ENCODE assay signal across 1 cellular context in the genomic region with DNA sequence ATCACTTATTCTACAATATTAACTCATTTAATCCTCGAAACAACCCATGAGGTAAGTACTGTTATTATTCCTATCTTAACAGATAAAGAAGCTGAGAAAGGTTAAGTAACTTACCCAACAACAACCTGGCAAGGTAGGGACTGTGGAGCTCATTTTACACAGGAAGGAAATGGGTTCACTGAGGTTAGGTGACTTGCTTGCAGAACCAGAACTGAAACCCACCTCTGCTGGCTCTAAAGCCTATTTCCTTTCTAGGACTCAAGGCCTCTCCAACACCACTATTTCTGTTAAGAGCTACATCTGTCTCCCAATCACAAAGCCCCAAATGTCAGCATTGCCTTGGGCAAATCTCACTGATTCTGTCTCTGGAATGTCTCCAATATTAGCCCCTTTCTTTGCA.
TF ChIP-seq lines count a peak whose summit lies in the region.

No MANE protein-coding gene starts in this region.

TF ChIP-seq in HepG2, 621 proteins besides CTCF, POLR2A, EP300 and RAD21 (continued from another document):
- TF ChIP-seq, protein P1, sequence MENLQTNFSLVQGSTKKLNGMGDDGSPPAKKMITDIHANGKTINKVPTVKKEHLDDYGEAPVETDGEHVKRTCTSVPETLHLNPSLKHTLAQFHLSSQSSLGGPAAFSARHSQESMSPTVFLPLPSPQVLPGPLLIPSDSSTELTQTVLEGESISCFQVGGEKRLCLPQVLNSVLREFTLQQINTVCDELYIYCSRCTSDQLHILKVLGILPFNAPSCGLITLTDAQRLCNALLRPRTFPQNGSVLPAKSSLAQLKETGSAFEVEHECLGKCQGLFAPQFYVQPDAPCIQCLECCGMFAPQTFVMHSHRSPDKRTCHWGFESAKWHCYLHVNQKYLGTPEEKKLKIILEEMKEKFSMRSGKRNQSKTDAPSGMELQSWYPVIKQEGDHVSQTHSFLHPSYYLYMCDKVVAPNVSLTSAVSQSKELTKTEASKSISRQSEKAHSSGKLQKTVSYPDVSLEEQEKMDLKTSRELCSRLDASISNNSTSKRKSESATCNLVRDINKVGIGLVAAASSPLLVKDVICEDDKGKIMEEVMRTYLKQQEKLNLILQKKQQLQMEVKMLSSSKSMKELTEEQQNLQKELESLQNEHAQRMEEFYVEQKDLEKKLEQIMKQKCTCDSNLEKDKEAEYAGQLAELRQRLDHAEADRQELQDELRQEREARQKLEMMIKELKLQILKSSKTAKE (CRISPR knock-in tag; IDR thresholded peaks at IDR 0.05; ENCODE audit: borderline replicate concordance), result no peak
- TF ChIP-seq JUND (CRISPR knock-in tag; IDR thresholded peaks at IDR 0.05) (no peak), TEAD2 (CRISPR knock-in tag; IDR thresholded peaks at IDR 0.05) (no peak), ZMYM3 (CRISPR knock-in tag; IDR thresholded peaks at IDR 0.05) (no peak), PLRG1 (conservative IDR thresholded peaks at IDR 0.05) (no peak), MYNN (CRISPR knock-in tag; IDR thresholded peaks at IDR 0.05; ENCODE audit: low read depth) (no peak), TCF7L2 (IDR thresholded peaks at IDR 0.05; ENCODE audit: low read depth, low read length) (no peak), ZNF709 (CRISPR knock-in tag; IDR thresholded peaks at IDR 0.05) (no peak)
- TF ChIP-seq, protein P2, sequence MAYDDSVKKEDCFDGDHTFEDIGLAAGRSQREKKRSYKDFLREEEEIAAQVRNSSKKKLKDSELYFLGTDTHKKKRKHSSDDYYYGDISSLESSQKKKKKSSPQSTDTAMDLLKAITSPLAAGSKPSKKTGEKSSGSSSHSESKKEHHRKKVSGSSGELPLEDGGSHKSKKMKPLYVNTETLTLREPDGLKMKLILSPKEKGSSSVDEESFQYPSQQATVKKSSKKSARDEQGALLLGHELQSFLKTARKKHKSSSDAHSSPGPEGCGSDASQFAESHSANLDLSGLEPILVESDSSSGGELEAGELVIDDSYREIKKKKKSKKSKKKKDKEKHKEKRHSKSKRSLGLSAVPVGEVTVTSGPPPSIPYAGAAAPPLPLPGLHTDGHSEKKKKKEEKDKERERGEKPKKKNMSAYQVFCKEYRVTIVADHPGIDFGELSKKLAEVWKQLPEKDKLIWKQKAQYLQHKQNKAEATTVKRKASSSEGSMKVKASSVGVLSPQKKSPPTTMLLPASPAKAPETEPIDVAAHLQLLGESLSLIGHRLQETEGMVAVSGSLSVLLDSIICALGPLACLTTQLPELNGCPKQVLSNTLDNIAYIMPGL (CRISPR knock-in tag; IDR thresholded peaks at IDR 0.05; ENCODE audit: borderline replicate concordance in 1 of 2, low read depth in 1 of 2), result no peak
- TF ChIP-seq, protein P3, sequence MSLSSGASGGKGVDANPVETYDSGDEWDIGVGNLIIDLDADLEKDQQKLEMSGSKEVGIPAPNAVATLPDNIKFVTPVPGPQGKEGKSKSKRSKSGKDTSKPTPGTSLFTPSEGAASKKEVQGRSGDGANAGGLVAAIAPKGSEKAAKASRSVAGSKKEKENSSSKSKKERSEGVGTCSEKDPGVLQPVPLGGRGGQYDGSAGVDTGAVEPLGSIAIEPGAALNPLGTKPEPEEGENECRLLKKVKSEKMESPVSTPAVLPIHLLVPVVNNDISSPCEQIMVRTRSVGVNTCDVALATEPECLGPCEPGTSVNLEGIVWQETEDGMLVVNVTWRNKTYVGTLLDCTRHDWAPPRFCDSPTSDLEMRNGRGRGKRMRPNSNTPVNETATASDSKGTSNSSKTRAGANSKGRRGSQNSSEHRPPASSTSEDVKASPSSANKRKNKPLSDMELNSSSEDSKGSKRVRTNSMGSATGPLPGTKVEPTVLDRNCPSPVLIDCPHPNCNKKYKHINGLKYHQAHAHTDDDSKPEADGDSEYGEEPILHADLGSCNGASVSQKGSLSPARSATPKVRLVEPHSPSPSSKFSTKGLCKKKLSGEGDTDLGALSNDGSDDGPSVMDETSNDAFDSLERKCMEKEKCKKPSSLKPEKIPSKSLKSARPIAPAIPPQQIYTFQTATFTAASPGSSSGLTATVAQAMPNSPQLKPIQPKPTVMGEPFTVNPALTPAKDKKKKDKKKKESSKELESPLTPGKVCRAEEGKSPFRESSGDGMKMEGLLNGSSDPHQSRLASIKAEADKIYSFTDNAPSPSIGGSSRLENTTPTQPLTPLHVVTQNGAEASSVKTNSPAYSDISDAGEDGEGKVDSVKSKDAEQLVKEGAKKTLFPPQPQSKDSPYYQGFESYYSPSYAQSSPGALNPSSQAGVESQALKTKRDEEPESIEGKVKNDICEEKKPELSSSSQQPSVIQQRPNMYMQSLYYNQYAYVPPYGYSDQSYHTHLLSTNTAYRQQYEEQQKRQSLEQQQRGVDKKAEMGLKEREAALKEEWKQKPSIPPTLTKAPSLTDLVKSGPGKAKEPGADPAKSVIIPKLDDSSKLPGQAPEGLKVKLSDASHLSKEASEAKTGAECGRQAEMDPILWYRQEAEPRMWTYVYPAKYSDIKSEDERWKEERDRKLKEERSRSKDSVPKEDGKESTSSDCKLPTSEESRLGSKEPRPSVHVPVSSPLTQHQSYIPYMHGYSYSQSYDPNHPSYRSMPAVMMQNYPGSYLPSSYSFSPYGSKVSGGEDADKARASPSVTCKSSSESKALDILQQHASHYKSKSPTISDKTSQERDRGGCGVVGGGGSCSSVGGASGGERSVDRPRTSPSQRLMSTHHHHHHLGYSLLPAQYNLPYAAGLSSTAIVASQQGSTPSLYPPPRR (CRISPR knock-in tag; IDR thresholded peaks at IDR 0.05; ENCODE audit: borderline replicate concordance), result no peak
- TF ChIP-seq, protein P4, sequence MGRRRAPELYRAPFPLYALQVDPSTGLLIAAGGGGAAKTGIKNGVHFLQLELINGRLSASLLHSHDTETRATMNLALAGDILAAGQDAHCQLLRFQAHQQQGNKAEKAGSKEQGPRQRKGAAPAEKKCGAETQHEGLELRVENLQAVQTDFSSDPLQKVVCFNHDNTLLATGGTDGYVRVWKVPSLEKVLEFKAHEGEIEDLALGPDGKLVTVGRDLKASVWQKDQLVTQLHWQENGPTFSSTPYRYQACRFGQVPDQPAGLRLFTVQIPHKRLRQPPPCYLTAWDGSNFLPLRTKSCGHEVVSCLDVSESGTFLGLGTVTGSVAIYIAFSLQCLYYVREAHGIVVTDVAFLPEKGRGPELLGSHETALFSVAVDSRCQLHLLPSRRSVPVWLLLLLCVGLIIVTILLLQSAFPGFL (CRISPR knock-in tag; IDR thresholded peaks at IDR 0.05), result no peak
- TF ChIP-seq, protein P5, sequence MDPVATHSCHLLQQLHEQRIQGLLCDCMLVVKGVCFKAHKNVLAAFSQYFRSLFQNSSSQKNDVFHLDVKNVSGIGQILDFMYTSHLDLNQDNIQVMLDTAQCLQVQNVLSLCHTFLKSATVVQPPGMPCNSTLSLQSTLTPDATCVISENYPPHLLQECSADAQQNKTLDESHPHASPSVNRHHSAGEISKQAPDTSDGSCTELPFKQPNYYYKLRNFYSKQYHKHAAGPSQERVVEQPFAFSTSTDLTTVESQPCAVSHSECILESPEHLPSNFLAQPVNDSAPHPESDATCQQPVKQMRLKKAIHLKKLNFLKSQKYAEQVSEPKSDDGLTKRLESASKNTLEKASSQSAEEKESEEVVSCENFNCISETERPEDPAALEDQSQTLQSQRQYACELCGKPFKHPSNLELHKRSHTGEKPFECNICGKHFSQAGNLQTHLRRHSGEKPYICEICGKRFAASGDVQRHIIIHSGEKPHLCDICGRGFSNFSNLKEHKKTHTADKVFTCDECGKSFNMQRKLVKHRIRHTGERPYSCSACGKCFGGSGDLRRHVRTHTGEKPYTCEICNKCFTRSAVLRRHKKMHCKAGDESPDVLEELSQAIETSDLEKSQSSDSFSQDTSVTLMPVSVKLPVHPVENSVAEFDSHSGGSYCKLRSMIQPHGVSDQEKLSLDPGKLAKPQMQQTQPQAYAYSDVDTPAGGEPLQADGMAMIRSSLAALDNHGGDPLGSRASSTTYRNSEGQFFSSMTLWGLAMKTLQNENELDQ (CRISPR knock-in tag; IDR thresholded peaks at IDR 0.05; ENCODE audit: borderline replicate concordance), result no peak
